8 cellular contexts compared by ENCODE assay signal in genomic region chr9:136410500-136411287, GRCh38. TPM values are rescaled to one million over a fixed set of nuclear protein-coding genes. Genes with fewer than 3 reads are reported as not detected.
DNase-seq lines count a peak whose midpoint lies in the region; ATAC-seq and TF ChIP-seq lines count a peak whose summit lies in the region.

Gene ENTR1 (minus strand): TSS chr9:136410614. CDS start chr9:136410397, 217 bp downstream.
Gene PMPCA (plus strand): TSS chr9:136410658. CDS start chr9:136410669, 11 bp downstream.

- H3K27ac ChIP-seq in spleen: peak within 1 kb of the TSS; percentile 83 to 94 (median 90)

- H3K27me3 ChIP-seq in spleen (replicated peaks in 1 of 7): no peaks in the 10 kb centered on the region

- peaks cover 4 to 65% (median 55%) of the 10 kb centered on the region in 6 donors for H3K36me3 ChIP-seq in spleen

- peak; percentile 25 to 87 (median 63) for TF ChIP-seq POLR2A in spleen (IDR thresholded peaks at IDR 0.05)

- H3K4me3 ChIP-seq in AG04449 (ENCODE audit: low read depth, low read length) (peak within 1 kb of the TSS; percentile 95), spleen (peak within 1 kb of the TSS; percentile 88 to 99 (median 97))

- POLR2A ChIA-PET in AG04449 (lab: Yijun Ruan, JAX): interaction anchor here (0.6 to 1.2 kb wide), 4 partner anchors 10 to 48 kb away, joined by 3 to 6 read pairs (median 4); no protein-coding TSS in a partner anchor

- intact Hi-C loops in spleen (cut with DNase I; ENCODE audit: low total_unique reads): no loop called here

- CTCF ChIA-PET in AG04449 (lab: Yijun Ruan, JAX): interaction anchor here (1.0 to 4.3 kb wide), 11 partner anchors 9 to 98 kb away, joined by 3 to 41 read pairs (median 5); partner anchors contain the start of genes DNLZ and SNAPC4

- H3K4me1 ChIP-seq in spleen: peaks cover 19 to 72% (median 40%) of the 10 kb centered on the region in 6 donors

- WGBS in spleen, 5 donors: 0 to 1% (median 0%) methylated on average over 29 to 83 of the region's 83 CpGs

- H3K9me3 ChIP-seq in spleen: no peaks in the 10 kb centered on the region

- ATAC-seq in GM18909 (IDR thresholded peaks at IDR 0.05; ENCODE audit: poor library complexity, unreplicated experiment): peak; percentile 79
- ATAC-seq in HG03175 (IDR thresholded peaks at IDR 0.05; ENCODE audit: unreplicated experiment): peak; percentile 91
- peak; percentile 85 to 89 for ATAC-seq in activated CD4-positive, CD25-positive, alpha-beta regulatory T cell treated with anti-CD3 and anti-CD28 coated beads, Interleukin-2, amount 50 U/mL, for 24 hours

- peak; percentile 10 for DNase-seq in AG04449 (ENCODE audit: low read depth, low spot score)
- DNase-seq in NCI-H446 treated with DMSO at 0.1 percent for 48 hours (lab: John Stamatoyannopoulos, UW): peak; percentile 35
- peak; percentile 91 for DNase-seq in central memory CD4-positive, alpha-beta T cell
- DNase-seq in iris pigment epithelial cell (ENCODE audit: low read depth): peak; percentile 89
- peak; percentile 98 for DNase-seq in spleen

- TF ChIP-seq CTCF in AG04449 (IDR thresholded peaks at IDR 0.05; ENCODE audit: insufficient read depth, low read length, missing control alignments): no peak
- peak in 1 of 11 experiments; percentile 12 for TF ChIP-seq CTCF in spleen (IDR thresholded peaks at IDR 0.05 in 8 of 11, conservative IDR thresholded peaks at IDR 0.05 in 3 of 11)

RNA-seq across cellular contexts. Expression of gene ENTR1, which starts in this region (rescaled TPM):
- total RNA-seq in spleen: 10 to 100 TPM; 38.5 to 67.4 (median 58.7) TPM
- 10 to 100 TPM; 45.6 to 78.5 (median 70.1) TPM for polyA plus RNA-seq in spleen

RNA-seq across cellular contexts. Expression of gene PMPCA, which starts in this region (rescaled TPM):
- 10 to 100 TPM; 36.8 to 55.1 (median 46.0) TPM for total RNA-seq in spleen
- polyA plus RNA-seq in spleen: 10 to 100 TPM; 38.6 to 56.2 (median 48.1) TPM

Comparison
In these comparisons a context has a peak if more than half of its experiments do, and no peak if none do; other contexts are left out.
1. Peak in every context shown above with its lines: DNase-seq, ATAC-seq, H3K4me3 ChIP-seq and H3K27ac ChIP-seq.
2. DNase-seq: peak in every context shown above with its lines; median percentile 98 in spleen; 91 in central memory CD4-positive, alpha-beta T cell; 89 in iris pigment epithelial cell; 35 in NCI-H446 treated with DMSO at 0.1 percent for 48 hours; 10 in AG04449.